ENCODE assay signal across 1 cellular context in the genomic region with DNA sequence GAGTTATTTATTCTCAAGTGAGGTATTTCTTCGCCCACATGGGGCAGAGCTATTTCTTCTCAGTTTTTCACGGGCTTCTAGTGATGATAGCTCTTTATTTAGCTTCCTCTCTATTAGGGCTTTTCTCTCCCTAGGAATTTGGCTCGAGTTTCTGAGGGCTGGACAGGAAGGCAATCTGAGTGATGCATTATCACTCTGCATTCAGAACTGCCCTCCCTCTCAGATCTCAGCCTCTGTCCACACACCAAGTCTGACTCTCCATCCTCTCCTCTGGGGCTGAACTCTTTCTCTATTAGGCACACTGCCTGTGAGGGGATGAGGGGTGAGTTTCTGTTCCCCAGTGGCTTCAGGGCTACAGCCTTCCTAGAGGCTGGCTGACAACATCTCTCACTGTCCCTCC.
TF ChIP-seq lines count a peak whose summit lies in the region.

No MANE protein-coding gene starts in this region.

TF ChIP-seq in HepG2, 621 proteins besides CTCF, POLR2A, EP300 and RAD21:
- TF ChIP-seq, protein P1, sequence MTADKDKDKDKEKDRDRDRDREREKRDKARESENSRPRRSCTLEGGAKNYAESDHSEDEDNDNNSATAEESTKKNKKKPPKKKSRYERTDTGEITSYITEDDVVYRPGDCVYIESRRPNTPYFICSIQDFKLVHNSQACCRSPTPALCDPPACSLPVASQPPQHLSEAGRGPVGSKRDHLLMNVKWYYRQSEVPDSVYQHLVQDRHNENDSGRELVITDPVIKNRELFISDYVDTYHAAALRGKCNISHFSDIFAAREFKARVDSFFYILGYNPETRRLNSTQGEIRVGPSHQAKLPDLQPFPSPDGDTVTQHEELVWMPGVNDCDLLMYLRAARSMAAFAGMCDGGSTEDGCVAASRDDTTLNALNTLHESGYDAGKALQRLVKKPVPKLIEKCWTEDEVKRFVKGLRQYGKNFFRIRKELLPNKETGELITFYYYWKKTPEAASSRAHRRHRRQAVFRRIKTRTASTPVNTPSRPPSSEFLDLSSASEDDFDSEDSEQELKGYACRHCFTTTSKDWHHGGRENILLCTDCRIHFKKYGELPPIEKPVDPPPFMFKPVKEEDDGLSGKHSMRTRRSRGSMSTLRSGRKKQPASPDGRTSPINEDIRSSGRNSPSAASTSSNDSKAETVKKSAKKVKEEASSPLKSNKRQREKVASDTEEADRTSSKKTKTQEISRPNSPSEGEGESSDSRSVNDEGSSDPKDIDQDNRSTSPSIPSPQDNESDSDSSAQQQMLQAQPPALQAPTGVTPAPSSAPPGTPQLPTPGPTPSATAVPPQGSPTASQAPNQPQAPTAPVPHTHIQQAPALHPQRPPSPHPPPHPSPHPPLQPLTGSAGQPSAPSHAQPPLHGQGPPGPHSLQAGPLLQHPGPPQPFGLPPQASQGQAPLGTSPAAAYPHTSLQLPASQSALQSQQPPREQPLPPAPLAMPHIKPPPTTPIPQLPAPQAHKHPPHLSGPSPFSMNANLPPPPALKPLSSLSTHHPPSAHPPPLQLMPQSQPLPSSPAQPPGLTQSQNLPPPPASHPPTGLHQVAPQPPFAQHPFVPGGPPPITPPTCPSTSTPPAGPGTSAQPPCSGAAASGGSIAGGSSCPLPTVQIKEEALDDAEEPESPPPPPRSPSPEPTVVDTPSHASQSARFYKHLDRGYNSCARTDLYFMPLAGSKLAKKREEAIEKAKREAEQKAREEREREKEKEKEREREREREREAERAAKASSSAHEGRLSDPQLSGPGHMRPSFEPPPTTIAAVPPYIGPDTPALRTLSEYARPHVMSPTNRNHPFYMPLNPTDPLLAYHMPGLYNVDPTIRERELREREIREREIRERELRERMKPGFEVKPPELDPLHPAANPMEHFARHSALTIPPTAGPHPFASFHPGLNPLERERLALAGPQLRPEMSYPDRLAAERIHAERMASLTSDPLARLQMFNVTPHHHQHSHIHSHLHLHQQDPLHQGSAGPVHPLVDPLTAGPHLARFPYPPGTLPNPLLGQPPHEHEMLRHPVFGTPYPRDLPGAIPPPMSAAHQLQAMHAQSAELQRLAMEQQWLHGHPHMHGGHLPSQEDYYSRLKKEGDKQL (CRISPR knock-in tag; IDR thresholded peaks at IDR 0.05; ENCODE audit: low read depth), result no peak
- TF ChIP-seq THAP11 (CRISPR knock-in tag; IDR thresholded peaks at IDR 0.05), result no peak
- TF ChIP-seq GTF2F1 (IDR thresholded peaks at IDR 0.05; ENCODE audit: low read length), result no peak
- TF ChIP-seq, protein P2, sequence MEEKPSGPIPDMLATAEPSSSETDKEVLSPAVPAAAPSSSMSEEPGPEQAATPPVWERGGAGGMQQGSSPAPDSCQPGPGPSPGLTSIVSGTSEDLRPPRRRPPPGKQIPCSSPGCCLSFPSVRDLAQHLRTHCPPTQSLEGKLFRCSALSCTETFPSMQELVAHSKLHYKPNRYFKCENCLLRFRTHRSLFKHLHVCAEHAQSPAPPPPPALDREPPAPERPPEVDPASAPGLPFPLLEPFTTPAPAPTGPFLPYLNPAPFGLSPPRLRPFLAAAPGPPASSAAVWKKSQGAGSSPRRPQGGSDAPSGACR (CRISPR knock-in tag; IDR thresholded peaks at IDR 0.05), result no peak
- no peak for TF ChIP-seq HMG20B (CRISPR knock-in tag; conservative IDR thresholded peaks at IDR 0.05)
- no peak for TF ChIP-seq RAD51 (IDR thresholded peaks at IDR 0.05; ENCODE audit: borderline replicate concordance)
- TF ChIP-seq PCBP2 (optimal IDR thresholded peaks at IDR 0.05; ENCODE audit: low read depth, low read length, poor library complexity, severe bottlenecking), result no peak
- no peak for TF ChIP-seq SMYD3 (CRISPR knock-in tag; IDR thresholded peaks at IDR 0.05)
- TF ChIP-seq, protein P3, sequence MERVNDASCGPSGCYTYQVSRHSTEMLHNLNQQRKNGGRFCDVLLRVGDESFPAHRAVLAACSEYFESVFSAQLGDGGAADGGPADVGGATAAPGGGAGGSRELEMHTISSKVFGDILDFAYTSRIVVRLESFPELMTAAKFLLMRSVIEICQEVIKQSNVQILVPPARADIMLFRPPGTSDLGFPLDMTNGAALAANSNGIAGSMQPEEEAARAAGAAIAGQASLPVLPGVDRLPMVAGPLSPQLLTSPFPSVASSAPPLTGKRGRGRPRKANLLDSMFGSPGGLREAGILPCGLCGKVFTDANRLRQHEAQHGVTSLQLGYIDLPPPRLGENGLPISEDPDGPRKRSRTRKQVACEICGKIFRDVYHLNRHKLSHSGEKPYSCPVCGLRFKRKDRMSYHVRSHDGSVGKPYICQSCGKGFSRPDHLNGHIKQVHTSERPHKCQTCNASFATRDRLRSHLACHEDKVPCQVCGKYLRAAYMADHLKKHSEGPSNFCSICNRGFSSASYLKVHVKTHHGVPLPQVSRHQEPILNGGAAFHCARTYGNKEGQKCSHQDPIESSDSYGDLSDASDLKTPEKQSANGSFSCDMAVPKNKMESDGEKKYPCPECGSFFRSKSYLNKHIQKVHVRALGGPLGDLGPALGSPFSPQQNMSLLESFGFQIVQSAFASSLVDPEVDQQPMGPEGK (CRISPR knock-in tag; IDR thresholded peaks at IDR 0.05), result no peak
- no peak for TF ChIP-seq SATB2 (CRISPR knock-in tag; IDR thresholded peaks at IDR 0.05)
- TF ChIP-seq ZBTB14 (CRISPR knock-in tag; IDR thresholded peaks at IDR 0.05), result no peak
- no peak for TF ChIP-seq ZNF839 (CRISPR knock-in tag; IDR thresholded peaks at IDR 0.05; ENCODE audit: borderline replicate concordance)
- TF ChIP-seq, protein P4, sequence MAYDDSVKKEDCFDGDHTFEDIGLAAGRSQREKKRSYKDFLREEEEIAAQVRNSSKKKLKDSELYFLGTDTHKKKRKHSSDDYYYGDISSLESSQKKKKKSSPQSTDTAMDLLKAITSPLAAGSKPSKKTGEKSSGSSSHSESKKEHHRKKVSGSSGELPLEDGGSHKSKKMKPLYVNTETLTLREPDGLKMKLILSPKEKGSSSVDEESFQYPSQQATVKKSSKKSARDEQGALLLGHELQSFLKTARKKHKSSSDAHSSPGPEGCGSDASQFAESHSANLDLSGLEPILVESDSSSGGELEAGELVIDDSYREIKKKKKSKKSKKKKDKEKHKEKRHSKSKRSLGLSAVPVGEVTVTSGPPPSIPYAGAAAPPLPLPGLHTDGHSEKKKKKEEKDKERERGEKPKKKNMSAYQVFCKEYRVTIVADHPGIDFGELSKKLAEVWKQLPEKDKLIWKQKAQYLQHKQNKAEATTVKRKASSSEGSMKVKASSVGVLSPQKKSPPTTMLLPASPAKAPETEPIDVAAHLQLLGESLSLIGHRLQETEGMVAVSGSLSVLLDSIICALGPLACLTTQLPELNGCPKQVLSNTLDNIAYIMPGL (CRISPR knock-in tag; IDR thresholded peaks at IDR 0.05; ENCODE audit: borderline replicate concordance in 1 of 2, low read depth in 1 of 2), result no peak
- no peak for TF ChIP-seq JDP2 (CRISPR knock-in tag; IDR thresholded peaks at IDR 0.05; ENCODE audit: borderline replicate concordance)
- TF ChIP-seq TAF15 (IDR thresholded peaks at IDR 0.05; ENCODE audit: low read depth, low read length, poor library complexity, severe bottlenecking), result no peak
- TF ChIP-seq GFI1 (CRISPR knock-in tag; IDR thresholded peaks at IDR 0.05; ENCODE audit: borderline replicate concordance), result no peak
- TF ChIP-seq ZXDC (CRISPR knock-in tag; IDR thresholded peaks at IDR 0.05), result no peak
- TF ChIP-seq ZNF747 (CRISPR knock-in tag; IDR thresholded peaks at IDR 0.05; ENCODE audit: borderline replicate concordance), result no peak
